Comparison of ENCODE assay signal across 1 cellular context in the genomic region with DNA sequence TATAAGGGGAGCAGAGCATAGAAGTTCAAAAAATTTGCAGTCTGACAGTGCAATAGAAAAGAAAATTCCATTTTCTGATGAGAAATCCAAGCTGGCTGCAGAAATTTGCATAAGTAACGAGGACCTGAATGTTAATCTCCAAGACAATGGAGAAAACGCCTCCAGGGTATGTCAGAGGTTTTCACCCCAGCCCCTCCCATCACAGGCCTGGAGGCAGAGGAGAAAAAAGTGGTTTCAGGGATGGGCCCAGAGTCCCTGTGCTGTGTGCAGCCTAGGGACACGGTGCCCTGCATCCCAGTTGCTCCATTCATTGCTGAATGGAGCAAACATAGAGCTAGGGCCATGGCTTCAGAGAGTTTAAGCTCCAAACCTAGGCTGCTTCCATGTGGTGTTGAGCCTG.
TF ChIP-seq lines count a peak whose summit lies in the region.

No MANE protein-coding gene starts in this region.

TF ChIP-seq in H1, 55 proteins besides CTCF, POLR2A, EP300 and RAD21:
- no peak for TF ChIP-seq SRF (IDR thresholded peaks at IDR 0.05; ENCODE audit: low read depth, low read length)
- no peak for TF ChIP-seq BACH1 (IDR thresholded peaks at IDR 0.05; ENCODE audit: low read length)
- TF ChIP-seq, protein P1, sequence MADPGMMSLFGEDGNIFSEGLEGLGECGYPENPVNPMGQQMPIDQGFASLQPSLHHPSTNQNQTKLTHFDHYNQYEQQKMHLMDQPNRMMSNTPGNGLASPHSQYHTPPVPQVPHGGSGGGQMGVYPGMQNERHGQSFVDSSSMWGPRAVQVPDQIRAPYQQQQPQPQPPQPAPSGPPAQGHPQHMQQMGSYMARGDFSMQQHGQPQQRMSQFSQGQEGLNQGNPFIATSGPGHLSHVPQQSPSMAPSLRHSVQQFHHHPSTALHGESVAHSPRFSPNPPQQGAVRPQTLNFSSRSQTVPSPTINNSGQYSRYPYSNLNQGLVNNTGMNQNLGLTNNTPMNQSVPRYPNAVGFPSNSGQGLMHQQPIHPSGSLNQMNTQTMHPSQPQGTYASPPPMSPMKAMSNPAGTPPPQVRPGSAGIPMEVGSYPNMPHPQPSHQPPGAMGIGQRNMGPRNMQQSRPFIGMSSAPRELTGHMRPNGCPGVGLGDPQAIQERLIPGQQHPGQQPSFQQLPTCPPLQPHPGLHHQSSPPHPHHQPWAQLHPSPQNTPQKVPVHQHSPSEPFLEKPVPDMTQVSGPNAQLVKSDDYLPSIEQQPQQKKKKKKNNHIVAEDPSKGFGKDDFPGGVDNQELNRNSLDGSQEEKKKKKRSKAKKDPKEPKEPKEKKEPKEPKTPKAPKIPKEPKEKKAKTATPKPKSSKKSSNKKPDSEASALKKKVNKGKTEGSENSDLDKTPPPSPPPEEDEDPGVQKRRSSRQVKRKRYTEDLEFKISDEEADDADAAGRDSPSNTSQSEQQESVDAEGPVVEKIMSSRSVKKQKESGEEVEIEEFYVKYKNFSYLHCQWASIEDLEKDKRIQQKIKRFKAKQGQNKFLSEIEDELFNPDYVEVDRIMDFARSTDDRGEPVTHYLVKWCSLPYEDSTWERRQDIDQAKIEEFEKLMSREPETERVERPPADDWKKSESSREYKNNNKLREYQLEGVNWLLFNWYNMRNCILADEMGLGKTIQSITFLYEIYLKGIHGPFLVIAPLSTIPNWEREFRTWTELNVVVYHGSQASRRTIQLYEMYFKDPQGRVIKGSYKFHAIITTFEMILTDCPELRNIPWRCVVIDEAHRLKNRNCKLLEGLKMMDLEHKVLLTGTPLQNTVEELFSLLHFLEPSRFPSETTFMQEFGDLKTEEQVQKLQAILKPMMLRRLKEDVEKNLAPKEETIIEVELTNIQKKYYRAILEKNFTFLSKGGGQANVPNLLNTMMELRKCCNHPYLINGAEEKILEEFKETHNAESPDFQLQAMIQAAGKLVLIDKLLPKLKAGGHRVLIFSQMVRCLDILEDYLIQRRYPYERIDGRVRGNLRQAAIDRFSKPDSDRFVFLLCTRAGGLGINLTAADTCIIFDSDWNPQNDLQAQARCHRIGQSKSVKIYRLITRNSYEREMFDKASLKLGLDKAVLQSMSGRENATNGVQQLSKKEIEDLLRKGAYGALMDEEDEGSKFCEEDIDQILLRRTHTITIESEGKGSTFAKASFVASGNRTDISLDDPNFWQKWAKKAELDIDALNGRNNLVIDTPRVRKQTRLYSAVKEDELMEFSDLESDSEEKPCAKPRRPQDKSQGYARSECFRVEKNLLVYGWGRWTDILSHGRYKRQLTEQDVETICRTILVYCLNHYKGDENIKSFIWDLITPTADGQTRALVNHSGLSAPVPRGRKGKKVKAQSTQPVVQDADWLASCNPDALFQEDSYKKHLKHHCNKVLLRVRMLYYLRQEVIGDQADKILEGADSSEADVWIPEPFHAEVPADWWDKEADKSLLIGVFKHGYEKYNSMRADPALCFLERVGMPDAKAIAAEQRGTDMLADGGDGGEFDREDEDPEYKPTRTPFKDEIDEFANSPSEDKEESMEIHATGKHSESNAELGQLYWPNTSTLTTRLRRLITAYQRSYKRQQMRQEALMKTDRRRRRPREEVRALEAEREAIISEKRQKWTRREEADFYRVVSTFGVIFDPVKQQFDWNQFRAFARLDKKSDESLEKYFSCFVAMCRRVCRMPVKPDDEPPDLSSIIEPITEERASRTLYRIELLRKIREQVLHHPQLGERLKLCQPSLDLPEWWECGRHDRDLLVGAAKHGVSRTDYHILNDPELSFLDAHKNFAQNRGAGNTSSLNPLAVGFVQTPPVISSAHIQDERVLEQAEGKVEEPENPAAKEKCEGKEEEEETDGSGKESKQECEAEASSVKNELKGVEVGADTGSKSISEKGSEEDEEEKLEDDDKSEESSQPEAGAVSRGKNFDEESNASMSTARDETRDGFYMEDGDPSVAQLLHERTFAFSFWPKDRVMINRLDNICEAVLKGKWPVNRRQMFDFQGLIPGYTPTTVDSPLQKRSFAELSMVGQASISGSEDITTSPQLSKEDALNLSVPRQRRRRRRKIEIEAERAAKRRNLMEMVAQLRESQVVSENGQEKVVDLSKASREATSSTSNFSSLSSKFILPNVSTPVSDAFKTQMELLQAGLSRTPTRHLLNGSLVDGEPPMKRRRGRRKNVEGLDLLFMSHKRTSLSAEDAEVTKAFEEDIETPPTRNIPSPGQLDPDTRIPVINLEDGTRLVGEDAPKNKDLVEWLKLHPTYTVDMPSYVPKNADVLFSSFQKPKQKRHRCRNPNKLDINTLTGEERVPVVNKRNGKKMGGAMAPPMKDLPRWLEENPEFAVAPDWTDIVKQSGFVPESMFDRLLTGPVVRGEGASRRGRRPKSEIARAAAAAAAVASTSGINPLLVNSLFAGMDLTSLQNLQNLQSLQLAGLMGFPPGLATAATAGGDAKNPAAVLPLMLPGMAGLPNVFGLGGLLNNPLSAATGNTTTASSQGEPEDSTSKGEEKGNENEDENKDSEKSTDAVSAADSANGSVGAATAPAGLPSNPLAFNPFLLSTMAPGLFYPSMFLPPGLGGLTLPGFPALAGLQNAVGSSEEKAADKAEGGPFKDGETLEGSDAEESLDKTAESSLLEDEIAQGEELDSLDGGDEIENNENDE (IDR thresholded peaks at IDR 0.05; ENCODE audit: insufficient replicate concordance, low read length) = no peak
- no peak for TF ChIP-seq JUND (IDR thresholded peaks at IDR 0.05; ENCODE audit: low read length)
- no peak for TF ChIP-seq SIX5 (IDR thresholded peaks at IDR 0.05; ENCODE audit: low read depth, low read length)
- TF ChIP-seq HDAC6 (IDR thresholded peaks at IDR 0.05; ENCODE audit: low read depth, low read length) = no peak
